ENCODE assay signal across 9 cellular contexts in genomic region chr11:86484164-86484794, GRCh38.
DNase-seq lines count a peak whose midpoint lies in the region; ATAC-seq and TF ChIP-seq lines count a peak whose summit lies in the region.
"Had no signal": no experiment of that assay in that cellular context is flagged by ENCODE, and none has a peak within 500 bp of the region (broad histone marks: within the 10 kb centered on the region; RNA-seq: fewer than 3 reads in every experiment).

No MANE protein-coding gene starts in this region.

- CTCF ChIA-PET in Calu3 (lab: Charles Lee): interaction anchor here (0.7 to 1.6 kb wide), 7 partner anchors 15 to 124 kb away, joined by 3 to 5 read pairs (median 3); no protein-coding TSS in a partner anchor

- peaks cover 46% of the 10 kb centered on the region for H3K4me1 Mint-ChIP-seq in Calu3 (ENCODE audit: low read depth, unreplicated experiment)
- peaks cover 16 to 29% of the 10 kb centered on the region in 2 donors for H3K4me1 Mint-ChIP-seq in effector memory CD8-positive, alpha-beta T cell (ENCODE audit: low read depth in 2 of 2)

- 30 to 42% methylated on average over 5 of the region's 5 CpGs for WGBS in esophagus, 2 donors
- WGBS in ovary, 3 donors: 10 to 14% (median 12%) methylated on average over 5 of the region's 5 CpGs

- H3K27me3 ChIP-seq in esophagus (ENCODE audit: control insufficient read depth in 1 of 2, insufficient read depth in 2 of 2, low read length in 2 of 2) (no peaks in the 10 kb centered on the region), ovary (no peaks in the 10 kb centered on the region)

- H3K36me3 ChIP-seq in esophagus (ENCODE audit: control insufficient read depth in 2 of 2, insufficient read depth in 2 of 2, low read length in 1 of 2): no peaks in the 10 kb centered on the region
- no peaks in the 10 kb centered on the region for H3K36me3 ChIP-seq in ovary

- no peak overlapping the region for H3K4me3 Mint-ChIP-seq in Calu3 (ENCODE audit: low read depth, unreplicated experiment)
- no peak overlapping the region for H3K4me3 Mint-ChIP-seq in effector memory CD8-positive, alpha-beta T cell

- peak; percentile 62 for DNase-seq in Calu3
- peak; percentile 96 for DNase-seq in NCI-H69 (lab: John Stamatoyannopoulos, UW)
- peak; percentile 41 to 65 (median 53) for DNase-seq in ovary
- no peak for DNase-seq in Ammon's horn (ENCODE audit: low spot score)
- DNase-seq in effector memory CD8-positive, alpha-beta T cell: no peak
- DNase-seq in stimulated activated naive CD8-positive, alpha-beta T cell treated with anti-CD3 and anti-CD28 coated beads, Interleukin-15, Interleukin-2, amounts not matched to agents 100 U/mL and 50 U/mL, for 24 hours: no peak

- H3K36me3 Mint-ChIP-seq in Calu3 (ENCODE audit: insufficient read depth, unreplicated experiment): no peaks in the 10 kb centered on the region
- peaks cover 3% of the 10 kb centered on the region for H3K36me3 Mint-ChIP-seq in effector memory CD8-positive, alpha-beta T cell (ENCODE audit: insufficient read depth)

- TF ChIP-seq EP300 in ovary (IDR thresholded peaks at IDR 0.05): no peak

- H3K27ac ChIP-seq in esophagus (ENCODE audit: low read depth in 2 of 2, low read length in 1 of 2) (peak overlapping the region; percentile 36 to 43), ovary (peak overlapping the region in 1 of 2 donors; percentile 28)
- H3K27ac ChIP-seq: SK-N-MC had no signal

- no peak for ATAC-seq in HG03135 (IDR thresholded peaks at IDR 0.05; ENCODE audit: unreplicated experiment)
- ATAC-seq in effector memory CD8-positive, alpha-beta T cell (replicated peaks): no peak
- no peak for ATAC-seq in stimulated activated naive CD8-positive, alpha-beta T cell treated with anti-CD3 and anti-CD28 coated beads, Interleukin-15, Interleukin-2, amounts not matched to agents 100 U/mL and 50 U/mL, for 24 hours

- no peaks in the 10 kb centered on the region for H3K9me3 ChIP-seq in esophagus (ENCODE audit: control insufficient read depth in 2 of 2, insufficient read depth in 1 of 2, low read depth in 1 of 2, low read length in 1 of 2)
- no peaks in the 10 kb centered on the region for H3K9me3 ChIP-seq in ovary

- H3K9me3 Mint-ChIP-seq in Calu3 (ENCODE audit: low read depth, unreplicated experiment): no peaks in the 10 kb centered on the region
- H3K9me3 Mint-ChIP-seq in effector memory CD8-positive, alpha-beta T cell: no peaks in the 10 kb centered on the region

- H3K4me1 ChIP-seq in esophagus (ENCODE audit: control insufficient read depth in 2 of 2, insufficient read depth in 2 of 2, low read length in 1 of 2) (peaks cover 0 to 6% of the 10 kb centered on the region in 2 donors), ovary (ENCODE audit: insufficient read depth) (peaks cover 10% of the 10 kb centered on the region)

- TF ChIP-seq POLR2A in ovary (IDR thresholded peaks at IDR 0.05): no peak

- BruUV-seq in Calu3 (replicated peaks; lab: Mats Ljungman, UMichigan): no TSS peak

- intact Hi-C loops in Calu3 (cut with micrococcal nuclease; ENCODE audit: unreplicated experiment): loop anchor here (5.0 kb wide), 1 partner anchor 38 kb away; no protein-coding TSS in a partner anchor
- intact Hi-C loops in ovary (cut with DNase I): no loop called here

- TF ChIP-seq CTCF in Calu3 (IDR thresholded peaks at IDR 0.05; ENCODE audit: unreplicated experiment): no peak
- TF ChIP-seq CTCF in ovary (IDR thresholded peaks at IDR 0.05): no peak

- peak overlapping the region; percentile 71 for H3K27ac Mint-ChIP-seq in Calu3 (ENCODE audit: unreplicated experiment)
- H3K27ac Mint-ChIP-seq in effector memory CD8-positive, alpha-beta T cell: no peak overlapping the region

- H3K4me3 ChIP-seq in esophagus (ENCODE audit: low read depth in 1 of 2, low read length in 2 of 2): no peak overlapping the region
- no peak overlapping the region for H3K4me3 ChIP-seq in ovary
- H3K4me3 ChIP-seq: SK-N-MC had no signal

- no peaks in the 10 kb centered on the region for H3K27me3 Mint-ChIP-seq in Calu3 (ENCODE audit: unreplicated experiment)
- no peaks in the 10 kb centered on the region for H3K27me3 Mint-ChIP-seq in effector memory CD8-positive, alpha-beta T cell

Comparison
In these comparisons a context has a peak if more than half of its experiments do, and no peak if none do; other contexts are left out.
1. DNase-seq: peak in Calu3 (single experiment), NCI-H69 (single experiment) and ovary (5 of 5); none in Ammon's horn (single experiment), effector memory CD8-positive, alpha-beta T cell (0 of 3) and stimulated activated naive CD8-positive, alpha-beta T cell treated with anti-CD3 and anti-CD28 coated beads, Interleukin-15, Interleukin-2, amounts not matched to agents 100 U/mL and 50 U/mL, for 24 hours (single experiment).